In genomic region chr1:15189692-15190321, GRCh38 we compare ENCODE assay signal across 17 cellular contexts. TPM values are rescaled to one million over a fixed set of nuclear protein-coding genes. Genes with fewer than 3 reads are reported as not detected.
DNase-seq lines count a peak whose midpoint lies in the region; ATAC-seq and TF ChIP-seq lines count a peak whose summit lies in the region.
"Had no signal": no experiment of that assay in that cellular context is flagged by ENCODE, and none has a peak within 500 bp of the region (broad histone marks: within the 10 kb centered on the region; RNA-seq: fewer than 3 reads in every experiment).

No MANE protein-coding gene starts in this region.

- no peaks in the 10 kb centered on the region for H3F3A ChIP-seq in MM.1S (ENCODE audit: insufficient read depth, low read length)

- H3K4me2 ChIP-seq in MM.1S (ENCODE audit: low read depth, low read length): no peak overlapping the region

- 81% methylated on average over 8 of the region's 8 CpGs for WGBS in urinary bladder

- peaks cover 33% of the 10 kb centered on the region for H3K4me1 ChIP-seq in cardiac muscle cell (ENCODE audit: low read depth)
- H3K4me1 ChIP-seq in colonic mucosa: peaks cover 19% of the 10 kb centered on the region
- peaks cover 37 to 41% of the 10 kb centered on the region in 2 donors for H3K4me1 ChIP-seq in mucosa of rectum (ENCODE audit: control insufficient read depth in 2 of 2, insufficient read depth in 2 of 2, low read length in 2 of 2)
- H3K4me1 ChIP-seq in urinary bladder (ENCODE audit: insufficient read depth): no peaks in the 10 kb centered on the region
- no peaks in the 10 kb centered on the region for H3K4me1 ChIP-seq in MM.1S (ENCODE audit: low read length)

- ATAC-seq in Right ventricle myocardium inferior (no peak), GM18498 (IDR thresholded peaks at IDR 0.05; ENCODE audit: unreplicated experiment) (no peak)
- ATAC-seq: activated T-helper 17 cell treated with anti-CD3 and anti-CD28 coated beads, Interleukin-2, amount 50 U/mL, for 72 hours; gastroesophageal sphincter had no signal

- no peaks in the 10 kb centered on the region for H4K20me1 ChIP-seq in MM.1S (ENCODE audit: insufficient read depth, low read length)

- H3K36me3 ChIP-seq in cardiac muscle cell: no peaks in the 10 kb centered on the region
- H3K36me3 ChIP-seq in colonic mucosa: no peaks in the 10 kb centered on the region
- H3K36me3 ChIP-seq in mucosa of rectum (ENCODE audit: control insufficient read depth in 2 of 2, insufficient read depth in 2 of 2, low read length in 2 of 2): no peaks in the 10 kb centered on the region
- H3K36me3 ChIP-seq in urinary bladder (ENCODE audit: insufficient read depth): no peaks in the 10 kb centered on the region
- no peaks in the 10 kb centered on the region for H3K36me3 ChIP-seq in MM.1S (replicated peaks; ENCODE audit: insufficient read depth, low read length)
- H3K36me3 ChIP-seq: gastroesophageal sphincter had no signal

- H3K9ac ChIP-seq in colonic mucosa (ENCODE audit: low read depth in 2 of 2, low read length in 2 of 2): peak overlapping the region in 1 of 2 donors; percentile 67
- peak overlapping the region; percentile 19 to 27 for H3K9ac ChIP-seq in mucosa of rectum (ENCODE audit: low read depth in 1 of 2, low read length in 2 of 2)
- H3K9ac ChIP-seq in MM.1S (ENCODE audit: low read length): no peak overlapping the region

- H3K79me2 ChIP-seq in MM.1S (ENCODE audit: low read length): peaks cover 5% of the 10 kb centered on the region; the same call in 1 of the 2 replicates

- H3K4me3 ChIP-seq in cardiac muscle cell (no peak overlapping the region), colonic mucosa (no peak overlapping the region), mucosa of rectum (ENCODE audit: low read length in 2 of 2) (no peak overlapping the region), urinary bladder (ENCODE audit: low read depth, low read length) (no peak overlapping the region), MM.1S (ENCODE audit: low read length) (no peak overlapping the region)
- H3K4me3 ChIP-seq: gastroesophageal sphincter had no signal

- H3K9me3 ChIP-seq in cardiac muscle cell (ENCODE audit: low read depth) (no peaks in the 10 kb centered on the region), colonic mucosa (no peaks in the 10 kb centered on the region), mucosa of rectum (ENCODE audit: control insufficient read depth in 2 of 2, low read length in 2 of 2) (no peaks in the 10 kb centered on the region), MM.1S (replicated peaks; ENCODE audit: insufficient read depth, low read length) (no peaks in the 10 kb centered on the region)
- H3K9me3 ChIP-seq: gastroesophageal sphincter had no signal

- no peak overlapping the region for H2AFZ ChIP-seq in MM.1S (ENCODE audit: low read length)

- TF ChIP-seq CTCF in cardiac muscle cell (IDR thresholded peaks at IDR 0.05; ENCODE audit: low read depth, low read length) (no peak), colonic mucosa (IDR thresholded peaks at IDR 0.05) (no peak), MM.1S (IDR thresholded peaks at IDR 0.05; ENCODE audit: low read length) (no peak)

- no peak for DNase-seq in cardiac muscle cell (ENCODE audit: low read depth in 1 of 2, low spot score in 1 of 2)
- DNase-seq in Right ventricle myocardium inferior (ENCODE audit: missing footprints): no peak
- DNase-seq in colonic mucosa: peak; percentile 66
- no peak for DNase-seq in MM.1S
- no peak for DNase-seq in stimulated activated CD4-positive, alpha-beta T cell treated with anti-CD3 and anti-CD28 coated beads, Interleukin-4, amount 100 ng/mL, for 1 hour
- DNase-seq: activated CD4-positive, alpha-beta memory T cell treated with anti-CD3 and anti-CD28 coated beads, Interleukin-2, amount 10 ng/mL, durations not matched to agents 7 days and 5 days; effector CD8-positive, alpha-beta T cell; KBM-7; NCI-H1436 treated with DMSO at 0.1 percent for 48 hours; NCI-H69; Right ventricle myocardium superior had no signal

- no peaks in the 10 kb centered on the region for H3K27me3 ChIP-seq in cardiac muscle cell
- no peaks in the 10 kb centered on the region for H3K27me3 ChIP-seq in colonic mucosa
- H3K27me3 ChIP-seq in mucosa of rectum (ENCODE audit: control insufficient read depth in 2 of 2, insufficient read depth in 2 of 2, low read length in 2 of 2): no peaks in the 10 kb centered on the region
- H3K27me3 ChIP-seq in MM.1S (replicated peaks; ENCODE audit: insufficient read depth, low read length): no peaks in the 10 kb centered on the region
- H3K27me3 ChIP-seq: gastroesophageal sphincter had no signal

- no peaks in the 10 kb centered on the region for H3K9me2 ChIP-seq in MM.1S (replicated peaks; ENCODE audit: insufficient read depth, low read length)

- intact Hi-C loops in Right ventricle myocardium inferior (cut with DNase I): no loop called here
- intact Hi-C loops in colonic mucosa (cut with DNase I): no loop called here

- H3K27ac ChIP-seq in cardiac muscle cell (peak overlapping the region; percentile 46), colonic mucosa (peak overlapping the region; percentile 52), mucosa of rectum (ENCODE audit: low read depth in 2 of 2, low read length in 2 of 2) (peak overlapping the region; percentile 61 to 82), urinary bladder (ENCODE audit: low read depth) (peak overlapping the region; percentile 38), MM.1S (ENCODE audit: low read length) (no peak overlapping the region)
- H3K27ac ChIP-seq: gastroesophageal sphincter had no signal

RNA-seq across cellular contexts. Expression of gene TMEM51, which starts 36.3 kb away (rescaled TPM):
- 32.7 and 40.9 TPM in 2 replicates for total RNA-seq in cardiac muscle cell
- polyA plus RNA-seq in cardiac muscle cell: 21.3 and 23.8 TPM in 2 replicates
- 4.7 TPM for total RNA-seq in Right ventricle myocardium inferior
- 10 to 100 TPM; 21.3 to 28.6 TPM for total RNA-seq in colonic mucosa
- 15.9 TPM for total RNA-seq in urinary bladder
- polyA plus RNA-seq in urinary bladder: 21.5 TPM
- total RNA-seq: activated CD4-positive, alpha-beta memory T cell treated with anti-CD3 and anti-CD28 coated beads, Interleukin-2, amount 10 ng/mL, durations not matched to agents 7 days and 5 days; activated T-helper 17 cell treated with anti-CD3 and anti-CD28 coated beads, Interleukin-2, amount 50 U/mL, for 72 hours; natural killer cell treated with Interleukin-12 subunit alpha and Interleukin-12 subunit beta and Interleukin-15 and Interleukin-18, amount 100 ng/mL, for 72 hours had no signal

RNA-seq across cellular contexts. Expression of gene FHAD1, which starts 57.2 kb away (rescaled TPM):
- total RNA-seq in cardiac muscle cell (0.53 and 0.74 TPM in 2 replicates), Right ventricle myocardium inferior (not detected), colonic mucosa (1 to 10 TPM; 1.5 to 1.8 TPM), urinary bladder (2.0 TPM)
- polyA plus RNA-seq in cardiac muscle cell (0.24 and 3.5 TPM in 2 replicates), urinary bladder (0.38 TPM)
- total RNA-seq: activated T-helper 17 cell treated with anti-CD3 and anti-CD28 coated beads, Interleukin-2, amount 50 U/mL, for 72 hours; Right ventricle myocardium superior had no signal
